ENCODE assay signal across 27 cellular contexts in the genomic region with DNA sequence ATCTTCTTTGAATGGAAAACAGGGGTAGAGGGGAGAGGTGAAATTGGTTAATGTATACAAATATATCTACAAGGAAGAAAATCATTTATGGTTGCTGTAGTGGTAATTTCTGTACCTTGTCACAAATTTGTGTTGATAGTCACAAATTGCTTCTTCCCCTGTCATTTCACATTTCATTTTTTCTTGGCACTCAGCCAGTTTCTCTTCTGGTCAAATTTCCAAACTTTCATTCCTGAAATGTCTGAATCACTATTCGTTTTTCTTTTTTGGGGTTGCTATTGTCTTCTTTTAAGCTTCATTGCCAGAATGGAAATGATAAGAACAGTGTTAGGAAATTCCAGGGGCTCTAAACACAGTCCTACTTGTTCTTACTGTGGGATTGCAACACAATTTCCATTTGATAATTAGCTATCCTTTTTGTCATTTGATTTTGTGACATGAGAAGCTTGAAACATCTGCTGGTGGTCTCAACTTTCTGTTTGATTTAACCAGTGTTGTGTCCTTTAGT.
"Had no signal": no experiment of that assay in that cellular context is flagged by ENCODE, and none has a peak within 500 bp of the region (broad histone marks: within the 10 kb centered on the region; RNA-seq: fewer than 3 reads in every experiment).

No MANE protein-coding gene starts in this region.

- H3K36me3 Mint-ChIP-seq: immature natural killer cell; naive thymus-derived CD8-positive, alpha-beta T cell; stimulated activated memory B cell treated with anti-CD40 and anti-IgM and Interleukin-4, amounts not matched to agents 10 μg/mL and 1 μg/mL and 100 μg/mL, for 72 hours; type B pancreatic cell had no signal

- H3K27ac ChIP-seq: coronary artery, esophagus muscularis mucosa, lower lobe of right lung, prostate gland, right atrium auricular region, sigmoid colon, testis, tibial artery had no signal

- H3K9me3 ChIP-seq: esophagus muscularis mucosa, lower lobe of right lung, prostate gland, right atrium auricular region, sigmoid colon, testis, tibial artery had no signal

- H3K27me3 Mint-ChIP-seq: stimulated activated memory B cell treated with anti-CD40 and anti-IgM and Interleukin-4, amounts not matched to agents 10 μg/mL and 1 μg/mL and 100 μg/mL, for 72 hours; type B pancreatic cell had no signal

- H3K4me1 Mint-ChIP-seq: immature natural killer cell; naive thymus-derived CD8-positive, alpha-beta T cell; nephron progenitor cell; stimulated activated memory B cell treated with anti-CD40 and anti-IgM and Interleukin-4, amounts not matched to agents 10 μg/mL and 1 μg/mL and 100 μg/mL, for 72 hours had no signal

- H3K27ac Mint-ChIP-seq: immature natural killer cell; naive thymus-derived CD8-positive, alpha-beta T cell; nephron progenitor cell; stimulated activated memory B cell treated with anti-CD40 and anti-IgM and Interleukin-4, amounts not matched to agents 10 μg/mL and 1 μg/mL and 100 μg/mL, for 72 hours; type B pancreatic cell had no signal

- H3K36me3 ChIP-seq: esophagus muscularis mucosa, lower lobe of right lung, prostate gland, right atrium auricular region, sigmoid colon, tibial artery had no signal

- H3K4me1 ChIP-seq: esophagus muscularis mucosa, lower lobe of right lung, prostate gland, right atrium auricular region, sigmoid colon, testis, tibial artery had no signal

- DNase-seq: dermis blood vessel endothelial cell; effector memory CD4-positive, alpha-beta T cell; foreskin melanocyte; hypothalamus; immature natural killer cell; islet precursor cell; kidney glomerular epithelial cell; left colon; left ventricle myocardium superior; lower lobe of right lung; naive thymus-derived CD8-positive, alpha-beta T cell; nephron progenitor cell; nucleus accumbens; sigmoid colon; stimulated activated CD4-positive, alpha-beta T cell treated with anti-CD3 and anti-CD28 coated beads, Interleukin-2, amount 100 ng/mL, for 24 hours; stimulated activated CD4-positive, alpha-beta T cell treated with anti-CD3 and anti-CD28 coated beads, Interleukin-4, amount 100 ng/mL, for 4 hours; stimulated activated naive CD8-positive, alpha-beta T cell treated with anti-CD3 and anti-CD28 coated beads, Interleukin-15, Interleukin-2, amounts not matched to agents 100 U/mL and 50 U/mL, for 24 hours; substantia nigra; testis; tibial artery had no signal

- H3K4me3 ChIP-seq: coronary artery, esophagus muscularis mucosa, lower lobe of right lung, prostate gland, right atrium auricular region, sigmoid colon, testis, tibial artery had no signal

- H3K9me3 Mint-ChIP-seq: nephron progenitor cell; stimulated activated memory B cell treated with anti-CD40 and anti-IgM and Interleukin-4, amounts not matched to agents 10 μg/mL and 1 μg/mL and 100 μg/mL, for 72 hours; type B pancreatic cell had no signal

- H3K4me3 Mint-ChIP-seq: immature natural killer cell; naive thymus-derived CD8-positive, alpha-beta T cell; nephron progenitor cell; stimulated activated memory B cell treated with anti-CD40 and anti-IgM and Interleukin-4, amounts not matched to agents 10 μg/mL and 1 μg/mL and 100 μg/mL, for 72 hours; type B pancreatic cell had no signal

- FAIRE-seq: endothelial cell of umbilical vein had no signal

- H3K27me3 ChIP-seq: esophagus muscularis mucosa, right atrium auricular region, sigmoid colon, testis, tibial artery had no signal
